12 cellular contexts compared by ENCODE assay signal in the genomic region with DNA sequence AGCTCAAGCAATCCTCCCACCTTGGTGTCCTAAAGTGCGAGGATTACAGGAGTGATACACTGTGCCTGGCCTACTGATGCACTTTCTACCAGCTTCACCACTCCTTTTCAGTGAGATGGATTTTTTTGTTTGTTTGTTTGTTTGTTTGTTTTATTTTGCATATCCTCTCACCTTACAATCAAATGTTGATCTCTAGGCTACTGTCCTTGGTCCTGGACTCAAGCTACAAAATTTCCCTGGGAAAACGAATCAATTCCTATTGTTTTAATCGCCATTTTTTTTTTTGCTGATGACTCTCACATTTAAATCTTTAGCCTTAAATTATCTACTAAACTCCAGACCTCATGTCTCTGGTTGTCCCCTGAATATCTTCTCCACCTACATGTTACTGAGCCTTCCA. TPM values are rescaled to one million over a fixed set of nuclear protein-coding genes. Genes with fewer than 3 reads are reported as not detected.
"Had no signal": no experiment of that assay in that cellular context is flagged by ENCODE, and none has a peak within 500 bp of the region (broad histone marks: within the 10 kb centered on the region; RNA-seq: fewer than 3 reads in every experiment).

No MANE protein-coding gene starts in this region.

- H3K36me3 Mint-ChIP-seq: IgD-negative memory B cell had no signal

- H2AFZ ChIP-seq: GM23248 had no signal

- H3K4me3 Mint-ChIP-seq: H9, HFFc6 had no signal

- ATAC-seq: HepG2 had no signal

- H3K4me3 ChIP-seq: GM23248 had no signal

- H3K9me3 Mint-ChIP-seq: H9, HFFc6 had no signal

- H3K27ac Mint-ChIP-seq: H9, HFFc6, IgD-negative memory B cell had no signal

- H3K27ac ChIP-seq: GM23248, HL-60 had no signal

- FAIRE-seq: H1, H54, HepG2 had no signal

- DNase-seq: GM23248, H9, HCEC 1CT, HFFc6, Kasumi-1, KBM-7 had no signal

- H3K9ac ChIP-seq: GM23248 had no signal

RNA-seq across cellular contexts. Expression of a gene that starts 3.5 kb away (rescaled TPM):
- total RNA-seq: GM23248, HepG2, HFFc6, HT1080 had no signal
- polyA plus RNA-seq: GM23248, HepG2, IgD-negative memory B cell had no signal
